In the genomic region with DNA sequence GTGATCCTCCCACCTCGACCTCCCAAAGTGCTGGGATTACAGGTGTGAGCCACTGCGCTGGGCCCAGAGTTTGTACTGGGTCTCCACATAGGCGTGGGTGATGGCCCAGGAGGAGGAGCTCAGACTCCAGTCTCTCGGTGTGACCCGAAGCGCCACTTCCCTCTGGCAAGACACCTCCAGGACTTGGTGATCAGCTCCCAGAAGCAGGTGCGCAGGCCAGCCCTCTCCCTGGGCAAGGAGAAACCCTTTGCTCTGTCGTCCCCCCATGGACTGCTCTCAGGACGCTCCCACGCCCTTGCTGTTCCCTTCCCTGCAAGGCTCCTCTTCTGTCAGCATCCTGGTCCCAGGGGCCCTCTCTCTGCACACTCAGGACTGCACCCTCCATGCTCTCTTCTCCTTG, we compare ENCODE assay signal across 16 cellular contexts. TPM values are rescaled to one million over a fixed set of nuclear protein-coding genes. Genes with fewer than 3 reads are reported as not detected.
DNase-seq lines count a peak whose midpoint lies in the region; ATAC-seq, FAIRE-seq and TF ChIP-seq lines count a peak whose summit lies in the region.
"Had no signal": no experiment of that assay in that cellular context is flagged by ENCODE, and none has a peak within 500 bp of the region (broad histone marks: within the 10 kb centered on the region; RNA-seq: fewer than 3 reads in every experiment).

No MANE protein-coding gene starts in this region.

- DNase-seq in CD8-positive, alpha-beta T cell: no peak
- DNase-seq in K562 (ENCODE audit: extremely low read depth in 1 of 4, low spot score in 3 of 4) (peak in 1 of 4 experiments; percentile 66), natural killer cell (no peak), osteoblast (ENCODE audit: insufficient read length, low spot score, missing footprints) (peak; percentile 62), suprapubic skin (ENCODE audit: low spot score in 2 of 2) (no peak), dermis blood vessel endothelial cell (no peak), HuH-7.5 (ENCODE audit: low spot score) (no peak)
- DNase-seq: ACHN; C1 segment of cervical spinal cord; CD4-positive, alpha-beta T cell; DMS79; HCEC 1CT; IMR-90; KG1 had no signal

- H3K4me3 ChIP-seq in CD8-positive, alpha-beta T cell (ENCODE audit: low read depth, low read length): no peak overlapping the region
- H3K4me3 ChIP-seq in K562 (no peak overlapping the region), osteoblast (ENCODE audit: insufficient read depth, low read length) (no peak overlapping the region), suprapubic skin (no peak overlapping the region)
- H3K4me3 ChIP-seq: GM12878 had no signal

- no peak for TF ChIP-seq CTCF in CD8-positive, alpha-beta T cell (IDR thresholded peaks at IDR 0.05)
- TF ChIP-seq CTCF in K562 (IDR thresholded peaks at IDR 0.05 in 2 of 3, conservative IDR thresholded peaks at IDR 0.05 in 1 of 3; ENCODE audit: insufficient read depth in 2 of 3, low read depth in 1 of 3, low read length in 3 of 3) (no peak), natural killer cell (IDR thresholded peaks at IDR 0.05) (no peak), osteoblast (IDR thresholded peaks at IDR 0.05; ENCODE audit: extremely low read depth, low read depth, low read length) (no peak), suprapubic skin (IDR thresholded peaks at IDR 0.05) (no peak)

- H3K9me3 Mint-ChIP-seq in CD8-positive, alpha-beta T cell: no peaks in the 10 kb centered on the region
- no peaks in the 10 kb centered on the region for H3K9me3 Mint-ChIP-seq in natural killer cell
- H3K9me3 Mint-ChIP-seq: CD4-positive, alpha-beta T cell had no signal

- H3K9ac ChIP-seq in K562 (ENCODE audit: insufficient read depth in 1 of 2, low read depth in 2 of 2, low read length in 2 of 2): peak overlapping the region in 1 of 2 experiments; percentile 17; a peak in 2 of 4 replicates

- FAIRE-seq in K562 (lab: Jason Lieb, UNC): no peak
- FAIRE-seq: GM12878, GM18507 had no signal

- TF ChIP-seq EP300 in K562 (IDR thresholded peaks at IDR 0.05; ENCODE audit: low read length) (no peak), suprapubic skin (IDR thresholded peaks at IDR 0.05) (no peak)

- H2AFZ ChIP-seq in K562 (ENCODE audit: low read depth, low read length) (0 out of 2 replicates have a peak overlapping the region, but pooled peaks have one; percentile 0), osteoblast (ENCODE audit: low read length) (no peak overlapping the region)

- TF ChIP-seq POLR2A in K562 (conservative IDR thresholded peaks at IDR 0.05): no peak
- TF ChIP-seq POLR2A in suprapubic skin (IDR thresholded peaks at IDR 0.05): no peak

- no peaks in the 10 kb centered on the region for H3K4me1 ChIP-seq in CD8-positive, alpha-beta T cell (ENCODE audit: insufficient read depth, low read length)
- H3K4me1 ChIP-seq in K562 (replicated peaks in 1 of 2; ENCODE audit: control insufficient read depth in 2 of 2, insufficient read depth in 2 of 2, low read length in 2 of 2) (peaks cover 11 to 18% of the 10 kb centered on the region in 2 experiments), osteoblast (ENCODE audit: insufficient read depth, low read length) (no peaks in the 10 kb centered on the region), suprapubic skin (peaks cover 5% of the 10 kb centered on the region)

- no TSS peak for BruUV-seq in K562 (replicated peaks; lab: Mats Ljungman, UMichigan)

- ATAC-seq in CD8-positive, alpha-beta T cell: no peak
- ATAC-seq in K562 (peak; percentile 30), natural killer cell (no peak)
- ATAC-seq: GM12878 had no signal

- H3K27ac ChIP-seq in CD8-positive, alpha-beta T cell (ENCODE audit: low read depth, low read length): no peak overlapping the region
- H3K27ac ChIP-seq in K562 (ENCODE audit: extremely low read depth, low read depth, low read length): no peak overlapping the region
- H3K27ac ChIP-seq in osteoblast (ENCODE audit: low read depth, low read length): no peak overlapping the region
- no peak overlapping the region for H3K27ac ChIP-seq in suprapubic skin

- no peaks in the 10 kb centered on the region for H3K27me3 ChIP-seq in CD8-positive, alpha-beta T cell (ENCODE audit: insufficient read depth, low read length)
- H3K27me3 ChIP-seq in K562 (ENCODE audit: control insufficient read depth in 2 of 2, insufficient read depth in 2 of 2, low read length in 2 of 2): peaks cover 49 to 58% of the 10 kb centered on the region in 2 experiments
- H3K27me3 ChIP-seq in osteoblast (ENCODE audit: insufficient read depth, low read length): peaks cover 3% of the 10 kb centered on the region
- no peaks in the 10 kb centered on the region for H3K27me3 ChIP-seq in suprapubic skin

- H3K36me3 Mint-ChIP-seq in CD8-positive, alpha-beta T cell: no peaks in the 10 kb centered on the region
- H3K36me3 Mint-ChIP-seq in natural killer cell: no peaks in the 10 kb centered on the region

- H4K20me1 ChIP-seq in K562 (replicated peaks; ENCODE audit: control insufficient read depth, insufficient read depth, low read length) (peaks cover 10% of the 10 kb centered on the region; the same call in 1 of the 2 replicates), osteoblast (ENCODE audit: insufficient read depth, low read length) (no peaks in the 10 kb centered on the region)

- POLR2A ChIA-PET in CD8-positive, alpha-beta T cell (lab: Charles Lee): no interaction called here
- POLR2A ChIA-PET in K562 (lab: Yijun Ruan, JAX): interaction anchor here (0.9 to 2.7 kb wide), 14 partner anchors 8 to 196 kb away, joined by 3 to 16 read pairs (median 5); no protein-coding TSS in a partner anchor

- intact Hi-C loops in CD8-positive, alpha-beta T cell (cut with DNase I, micrococcal nuclease): no loop called here
- intact Hi-C loops in K562 (cut with micrococcal nuclease): no loop called here
- intact Hi-C loops in natural killer cell (cut with micrococcal nuclease): no loop called here

- H3K4me1 Mint-ChIP-seq in CD8-positive, alpha-beta T cell (ENCODE audit: low read depth): peaks cover 3% of the 10 kb centered on the region
- peaks cover 26 to 39% of the 10 kb centered on the region in 2 donors for H3K4me1 Mint-ChIP-seq in natural killer cell

- H3K9me3 ChIP-seq in CD8-positive, alpha-beta T cell (ENCODE audit: low read length): no peaks in the 10 kb centered on the region
- no peaks in the 10 kb centered on the region for H3K9me3 ChIP-seq in K562 (replicated peaks; ENCODE audit: control insufficient read depth, insufficient read depth, low read depth, low read length)
- H3K9me3 ChIP-seq in osteoblast (ENCODE audit: low read depth, low read length): no peaks in the 10 kb centered on the region
- H3K9me3 ChIP-seq in suprapubic skin: no peaks in the 10 kb centered on the region

- H3K4me2 ChIP-seq in K562 (ENCODE audit: insufficient read depth, low read length) (no peak overlapping the region), osteoblast (ENCODE audit: insufficient read depth, low read length) (no peak overlapping the region)

- WGBS in K562 (ENCODE audit: insufficient coverage, low coverage, missing lambda C conversion rate): 10% methylated on average over 10 of the region's 10 CpGs
- 75% methylated on average over 8 of the region's 10 CpGs for WGBS in suprapubic skin

- in situ Hi-C loops in K562 (cut with MboI): no loop called here

- no peaks in the 10 kb centered on the region for H3K79me2 ChIP-seq in K562 (ENCODE audit: control insufficient read depth, insufficient read depth, low read length)
- H3K79me2 ChIP-seq in osteoblast (ENCODE audit: insufficient read depth, low read length): no peaks in the 10 kb centered on the region

- H3K27me3 Mint-ChIP-seq in CD8-positive, alpha-beta T cell (ENCODE audit: low read depth): no peaks in the 10 kb centered on the region
- H3K27me3 Mint-ChIP-seq in natural killer cell (ENCODE audit: low read depth in 2 of 2): no peaks in the 10 kb centered on the region
- H3K27me3 Mint-ChIP-seq: CD4-positive, alpha-beta T cell had no signal

- 0 out of 4 replicates have a peak, but pooled peaks of 1 of the 2 experiments have one; percentile 16 for TF ChIP-seq RAD21 in K562 (CRISPR knock-in tag; conservative IDR thresholded peaks at IDR 0.05 in 1 of 2, IDR thresholded peaks at IDR 0.05 in 1 of 2)

- CTCF ChIA-PET in CD8-positive, alpha-beta T cell (lab: Charles Lee): no interaction called here
- CTCF ChIA-PET in K562 (lab: Yijun Ruan, JAX; ENCODE audit: low intra/inter-chr PET ratio): interaction anchor here (1.0 kb wide), 1 partner anchor 198 kb away, joined by 4 read pairs; no protein-coding TSS in a partner anchor

- peak overlapping the region; percentile 32 for H3K27ac Mint-ChIP-seq in CD8-positive, alpha-beta T cell
- H3K27ac Mint-ChIP-seq in natural killer cell: peak overlapping the region; percentile 58 to 77
- H3K27ac Mint-ChIP-seq: CD4-positive, alpha-beta T cell had no signal

- H3K4me3 Mint-ChIP-seq in CD8-positive, alpha-beta T cell: no peak overlapping the region
- no peak overlapping the region for H3K4me3 Mint-ChIP-seq in natural killer cell
- H3K4me3 Mint-ChIP-seq: CD4-positive, alpha-beta T cell had no signal

- H3K9me1 ChIP-seq in K562 (ENCODE audit: control insufficient read depth, insufficient read depth, low read length): no peaks in the 10 kb centered on the region

- H3K36me3 ChIP-seq in CD8-positive, alpha-beta T cell (ENCODE audit: insufficient read depth, low read length): no peaks in the 10 kb centered on the region
- H3K36me3 ChIP-seq in K562 (ENCODE audit: control insufficient read depth, insufficient read depth, low read length): no peaks in the 10 kb centered on the region
- no peaks in the 10 kb centered on the region for H3K36me3 ChIP-seq in osteoblast (ENCODE audit: insufficient read depth, low read length)
- H3K36me3 ChIP-seq in suprapubic skin: no peaks in the 10 kb centered on the region

RNA-seq across cellular contexts. Expression of gene YPEL1, which starts 5.5 kb away (rescaled TPM):
- 1 to 10 TPM; 3.2 to 3.3 TPM for total RNA-seq in CD8-positive, alpha-beta T cell
- total RNA-seq in K562 (2011; cell fraction: chromatin; rRNA removed; ENCODE audit: low replicate concordance): 4.4 and 6.2 TPM in 2 replicates
- total RNA-seq in K562 (2011; cell fraction: nucleolus; rRNA removed): 3.0 TPM in 2 replicates
- total RNA-seq in K562 (2011; cell fraction: nucleoplasm; rRNA removed): 4.6 and 4.7 TPM in 2 replicates
- total RNA-seq in K562 (2014; rRNA removed) (0.18 and 0.49 TPM in 2 replicates), K562 (2014; rRNA removed; fragmentation: Illumina TruSeq; extraction: Trizol) (0.41 and 0.47 TPM in 2 replicates), K562 (2015; rRNA removed; fragmentation: Illumina TruSeq; extraction: Trizol) (0.15 and 0.25 TPM in 2 replicates), K562 (2021) (0.53 and 0.54 TPM in 2 replicates), natural killer cell (10 to 100 TPM; 59.9 to 86.3 (median 68.8) TPM), osteoblast (1.8 and 2.2 TPM in 2 replicates), suprapubic skin (1 to 10 TPM; 1.5 to 5.1 (median 2.4) TPM), dermis blood vessel endothelial cell (5.1 and 7.8 TPM in 2 replicates)
- polyA plus RNA-seq in K562 (2011; rRNA removed) (2.2 and 2.4 TPM in 2 replicates), K562 (2014; fragmentation: Illumina TruSeq; extraction: Trizol) (0.46 TPM in 2 replicates), K562 (2014; fragmentation: Nextera tagmentation; extraction: Ambion mirVana) (under 1 TPM; 0.07 to 0.10 TPM), K562 (2014; rRNA removed) (0.36 and 1.7 TPM in 2 replicates)
- 0.63 and 1.4 TPM in 2 replicates for polyA plus RNA-seq in K562 (2011; cell fraction: cytosol; rRNA removed)
- 1.9 and 2.6 TPM in 2 replicates for polyA plus RNA-seq in K562 (2011; cell fraction: nucleus; rRNA removed)
- polyA plus RNA-seq in K562 (2012): 0.59 and 4.0 TPM in 2 replicates
- 1.4 and 3.0 TPM in 2 replicates for polyA minus RNA-seq in K562 (2011; rRNA and poly(A)+ RNA removed)
- 0.46 and 0.67 TPM in 2 replicates for polyA minus RNA-seq in K562 (2011; cell fraction: cytosol; rRNA and poly(A)+ RNA removed)
- polyA minus RNA-seq in K562 (2011; cell fraction: nucleus; rRNA and poly(A)+ RNA removed): 0.67 and 1.00 TPM in 2 replicates
